In genomic region chr11:1341928-1342524, GRCh38 we compare ENCODE assay signal across 1 cellular context.
TF ChIP-seq lines count a peak whose summit lies in the region.

No MANE protein-coding gene starts in this region.

TF ChIP-seq in HCT116, 20 proteins besides CTCF, POLR2A, EP300 and RAD21 (continued from another document):
- TF ChIP-seq ZBTB33 (IDR thresholded peaks at IDR 0.05; ENCODE audit: extremely low read depth, insufficient replicate concordance, low read length), result no peak
